In genomic region chr17:1905190-1905919, GRCh38 we compare ENCODE assay signal across 13 cellular contexts.
DNase-seq lines count a peak whose midpoint lies in the region; FAIRE-seq and TF ChIP-seq lines count a peak whose summit lies in the region.
"Had no signal": no experiment of that assay in that cellular context is flagged by ENCODE, and none has a peak within 500 bp of the region (broad histone marks: within the 10 kb centered on the region; RNA-seq: fewer than 3 reads in every experiment).

No MANE protein-coding gene starts in this region.

- no peaks in the 10 kb centered on the region for H3K36me3 ChIP-seq in endothelial cell of umbilical vein (ENCODE audit: control insufficient read depth in 2 of 2, extremely low read depth in 1 of 2, insufficient read depth in 2 of 2, low read length in 2 of 2)
- H3K36me3 ChIP-seq: neutrophil had no signal

- H3K79me2 ChIP-seq in endothelial cell of umbilical vein (ENCODE audit: control insufficient read depth, insufficient read depth, low read length) = no peaks in the 10 kb centered on the region

- no peaks in the 10 kb centered on the region for H4K20me1 ChIP-seq in endothelial cell of umbilical vein (replicated peaks; ENCODE audit: control insufficient read depth, extremely low read depth, insufficient read depth, low read length)

- no peak overlapping the region for H3K27ac Mint-ChIP-seq in activated CD4-positive, alpha-beta memory T cell treated with anti-CD3 and anti-CD28 coated beads for 36 hours
- H3K27ac Mint-ChIP-seq: activated T-helper 17 cell treated with anti-CD3 and anti-CD28 coated beads, Interleukin-2, amount 50 U/mL, for 72 hours had no signal

- H3K9me3 Mint-ChIP-seq in activated CD4-positive, alpha-beta memory T cell treated with anti-CD3 and anti-CD28 coated beads for 36 hours = no peaks in the 10 kb centered on the region
- H3K9me3 Mint-ChIP-seq: activated T-helper 17 cell treated with anti-CD3 and anti-CD28 coated beads, Interleukin-2, amount 50 U/mL, for 72 hours had no signal

- no peak overlapping the region for H3K4me2 ChIP-seq in endothelial cell of umbilical vein (ENCODE audit: insufficient read depth, low read length)

- DNase-seq in NCI-H1417 (lab: John Stamatoyannopoulos, UW) = peak; percentile 75 to 93 (median 89)
- DNase-seq in NCI-H524 treated with DMSO at 0.1 percent for 48 hours (lab: John Stamatoyannopoulos, UW) = peak; percentile 15
- no peak for DNase-seq in endothelial cell of umbilical vein (ENCODE audit: low read depth, low spot score)
- peak; percentile 78 for DNase-seq in retina
- DNase-seq in activated CD4-positive, alpha-beta memory T cell treated with anti-CD3 and anti-CD28 coated beads for 36 hours = no peak
- DNase-seq in cerebellar nuclear complex (lab: John Stamatoyannopoulos, UW) = no peak
- DNase-seq in effector CD4-positive, alpha-beta T cell = no peak
- no peak for DNase-seq in H4 (ENCODE audit: low spot score)
- DNase-seq: activated CD4-positive, CD25-positive, alpha-beta regulatory T cell treated with anti-CD3 and anti-CD28 coated beads, Interleukin-2, amount 50 U/mL, for 72 hours; Caco-2; SIG-M5 had no signal

- peaks cover 5% of the 10 kb centered on the region for H3K4me1 ChIP-seq in endothelial cell of umbilical vein (ENCODE audit: control insufficient read depth, extremely low read depth, insufficient read depth, low read length)

- no peak overlapping the region for H3K27ac ChIP-seq in endothelial cell of umbilical vein (ENCODE audit: insufficient read depth, low read depth, low read length)
- H3K27ac ChIP-seq: neutrophil had no signal

- no peak overlapping the region for H3K9ac ChIP-seq in endothelial cell of umbilical vein (replicated peaks; ENCODE audit: extremely low read depth, insufficient read depth, low read length)

- peaks cover 31 to 48% of the 10 kb centered on the region in 2 experiments for H3K27me3 ChIP-seq in endothelial cell of umbilical vein (ENCODE audit: control insufficient read depth in 2 of 2, insufficient read depth in 2 of 2, low read length in 2 of 2)

- no peak overlapping the region for H3K4me3 Mint-ChIP-seq in activated CD4-positive, alpha-beta memory T cell treated with anti-CD3 and anti-CD28 coated beads for 36 hours
- H3K4me3 Mint-ChIP-seq: activated T-helper 17 cell treated with anti-CD3 and anti-CD28 coated beads, Interleukin-2, amount 50 U/mL, for 72 hours had no signal

- no peaks in the 10 kb centered on the region for H3K9me3 ChIP-seq in endothelial cell of umbilical vein (replicated peaks; ENCODE audit: control insufficient read depth, insufficient read depth, low read length)
- H3K9me3 ChIP-seq: Caco-2, neutrophil had no signal

- POLR2A ChIA-PET in endothelial cell of umbilical vein (lab: Charles Lee) = interaction anchor here (0.5 kb wide), 1 partner anchor 74 kb away, joined by 7 read pairs; no protein-coding TSS in a partner anchor
- POLR2A ChIA-PET in activated CD4-positive, alpha-beta memory T cell treated with anti-CD3 and anti-CD28 coated beads for 36 hours (lab: Charles Lee) = no interaction called here

- FAIRE-seq in endothelial cell of umbilical vein (lab: Jason Lieb, UNC) = no peak

- CTCF ChIA-PET in endothelial cell of umbilical vein (lab: Charles Lee) = interaction anchor here (0.6 to 1.3 kb wide), 2 partner anchors 24 to 40 kb away, joined by 3 to 4 read pairs; no protein-coding TSS in a partner anchor
- CTCF ChIA-PET in activated CD4-positive, alpha-beta memory T cell treated with anti-CD3 and anti-CD28 coated beads for 36 hours (lab: Charles Lee) = interaction anchor here (2.5 kb wide), 1 partner anchor 120 kb away, joined by 6 read pairs; the partner anchor contains the start of gene RTN4RL1

- no peaks in the 10 kb centered on the region for H3K36me3 Mint-ChIP-seq in activated CD4-positive, alpha-beta memory T cell treated with anti-CD3 and anti-CD28 coated beads for 36 hours

- intact Hi-C loops in endothelial cell of umbilical vein (cut with micrococcal nuclease) = no loop called here
- intact Hi-C loops in activated CD4-positive, alpha-beta memory T cell treated with anti-CD3 and anti-CD28 coated beads for 36 hours (cut with micrococcal nuclease) = no loop called here

- peak overlapping the region; percentile 26 for H2AFZ ChIP-seq in endothelial cell of umbilical vein (ENCODE audit: low read depth, low read length)

- peaks cover 7% of the 10 kb centered on the region for H3K4me1 Mint-ChIP-seq in activated CD4-positive, alpha-beta memory T cell treated with anti-CD3 and anti-CD28 coated beads for 36 hours (ENCODE audit: low read depth)
- H3K4me1 Mint-ChIP-seq: activated T-helper 17 cell treated with anti-CD3 and anti-CD28 coated beads, Interleukin-2, amount 50 U/mL, for 72 hours had no signal

- no TSS peak for BruUV-seq in endothelial cell of umbilical vein (replicated peaks; lab: Mats Ljungman, UMichigan)

- no peak for TF ChIP-seq POLR2A in endothelial cell of umbilical vein (IDR thresholded peaks at IDR 0.05; ENCODE audit: low read depth, low read length)

- no peak overlapping the region for H3K4me3 ChIP-seq in endothelial cell of umbilical vein (replicated peaks in 1 of 3; ENCODE audit: insufficient read depth in 1 of 3, low read depth in 1 of 3, low read length in 3 of 3)

- dilution Hi-C loops in endothelial cell of umbilical vein (cut with MboI; ENCODE audit: extremely low pct_ligation_motif_present, low sequenced_read_pairs) = no loop called here

- no peak for TF ChIP-seq CTCF in endothelial cell of umbilical vein (IDR thresholded peaks at IDR 0.05; ENCODE audit: extremely low read depth in 1 of 2, insufficient read depth in 1 of 2, low read depth in 1 of 2, low read length in 2 of 2)

- peaks cover 33% of the 10 kb centered on the region for H3K27me3 Mint-ChIP-seq in activated CD4-positive, alpha-beta memory T cell treated with anti-CD3 and anti-CD28 coated beads for 36 hours

- no peaks in the 10 kb centered on the region for H3K9me1 ChIP-seq in endothelial cell of umbilical vein (replicated peaks; ENCODE audit: control insufficient read depth, extremely low read depth, insufficient read depth, low read length)

TF ChIP-seq in endothelial cell of umbilical vein, 7 proteins besides CTCF, POLR2A, EP300 and RAD21:
- TF ChIP-seq GATA2 (IDR thresholded peaks at IDR 0.05; ENCODE audit: insufficient read depth, insufficient read length, low read depth, low read length) = no peak
- TF ChIP-seq MYC (IDR thresholded peaks at IDR 0.05; ENCODE audit: low read depth, low read length) = no peak
- no peak for TF ChIP-seq EZH2 (IDR thresholded peaks at IDR 0.05; ENCODE audit: borderline replicate concordance, low read depth, low read length, severe bottlenecking)
- TF ChIP-seq MAX (IDR thresholded peaks at IDR 0.05; ENCODE audit: insufficient read depth, insufficient read length) = no peak
- TF ChIP-seq POLR2AphosphoS5 (IDR thresholded peaks at IDR 0.05; ENCODE audit: insufficient read depth, low read depth, low read length) = no peak
- TF ChIP-seq JUN (IDR thresholded peaks at IDR 0.05; ENCODE audit: borderline replicate concordance, insufficient read depth, insufficient read length, low read depth) = no peak
- TF ChIP-seq FOS (IDR thresholded peaks at IDR 0.05; ENCODE audit: borderline replicate concordance, insufficient read depth, low read length) = no peak

Comparison
In these comparisons a context has a peak if more than half of its experiments do, and no peak if none do; other contexts are left out.
1. DNase-seq: peak in NCI-H1417 (3 of 3), NCI-H524 treated with DMSO at 0.1 percent for 48 hours (single experiment) and retina (single experiment); none in endothelial cell of umbilical vein (single experiment), activated CD4-positive, alpha-beta memory T cell treated with anti-CD3 and anti-CD28 coated beads for 36 hours (single experiment), cerebellar nuclear complex (0 of 2), effector CD4-positive, alpha-beta T cell (single experiment) and H4 (single experiment).